ENCODE assay signal across 8 cellular contexts in the genomic region with DNA sequence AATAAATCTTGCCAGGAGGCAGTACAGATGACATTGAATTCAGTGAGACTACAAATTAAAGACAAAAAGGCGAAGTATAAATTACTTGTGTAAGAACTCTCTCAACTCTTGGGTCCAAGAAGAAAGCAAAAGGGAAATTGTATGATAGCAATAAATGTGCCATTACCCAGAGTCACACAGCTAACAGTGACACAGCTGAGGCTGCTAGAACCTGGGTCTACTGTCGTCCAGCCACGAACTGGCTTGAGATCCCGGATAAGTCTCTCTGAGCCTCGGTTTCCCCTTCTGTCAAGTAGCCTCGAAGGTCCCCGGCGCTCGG. TPM values are rescaled to one million over a fixed set of nuclear protein-coding genes. Genes with fewer than 3 reads are reported as not detected.
A peak's percentile ranks its signal among the peaks of the same experiment; 100 is the strongest.
DNase-seq lines count a peak whose midpoint lies in the region; ATAC-seq, FAIRE-seq and TF ChIP-seq lines count a peak whose summit lies in the region.

No MANE protein-coding gene starts in this region.

- no peak overlapping the region for H3K27ac Mint-ChIP-seq in activated CD4-positive, alpha-beta T cell treated with anti-CD3 and anti-CD28 coated beads, Interleukin-2, amount 10 ng/mL, durations not matched to agents 24 days and 14 days
- H3K27ac Mint-ChIP-seq in WTC11, result peak overlapping the region; percentile 32

- intact Hi-C loops in activated CD4-positive, alpha-beta T cell treated with anti-CD3 and anti-CD28 coated beads, Interleukin-2, amount 10 ng/mL, durations not matched to agents 24 days and 14 days (cut with micrococcal nuclease), result loop anchor here (2.0 to 10.0 kb wide), 4 partner anchors 15 to 474 kb away; no protein-coding TSS in a partner anchor

- peaks cover 12% of the 10 kb centered on the region for H3K4me1 Mint-ChIP-seq in activated CD4-positive, alpha-beta T cell treated with anti-CD3 and anti-CD28 coated beads, Interleukin-2, amount 10 ng/mL, durations not matched to agents 24 days and 14 days
- peaks cover 53% of the 10 kb centered on the region for H3K4me1 Mint-ChIP-seq in WTC11

- H3K4me1 ChIP-seq in iPS-18a (ENCODE audit: control insufficient read depth, low read depth, low read length), result peaks cover 36% of the 10 kb centered on the region
- peaks cover 0 to 25% (median 18%) of the 10 kb centered on the region in 5 donors for H3K4me1 ChIP-seq in subcutaneous abdominal adipose tissue (ENCODE audit: control insufficient read depth in 5 of 5, insufficient read depth in 5 of 5, low read length in 5 of 5)

- H3K27ac ChIP-seq in iPS-18a (ENCODE audit: low read length) (no peak overlapping the region), subcutaneous abdominal adipose tissue (ENCODE audit: low read depth, low read length) (peak overlapping the region; percentile 48)

- POLR2A ChIA-PET in WTC11 (lab: Charles Lee), result interaction anchor here (1.0 to 1.3 kb wide), 2 partner anchors 9 to 16 kb away, joined by 3 to 5 read pairs; no protein-coding TSS in a partner anchor

- peak overlapping the region; percentile 88 for H3K4me3 Mint-ChIP-seq in activated CD4-positive, alpha-beta T cell treated with anti-CD3 and anti-CD28 coated beads, Interleukin-2, amount 10 ng/mL, durations not matched to agents 24 days and 14 days
- peak overlapping the region; percentile 65 for H3K4me3 Mint-ChIP-seq in WTC11

- H3K4me3 ChIP-seq in iPS-18a (ENCODE audit: low read length) (peak overlapping the region; percentile 76), subcutaneous abdominal adipose tissue (ENCODE audit: low read depth in 1 of 5, low read length in 5 of 5) (peak overlapping the region; percentile 67 to 85 (median 82))

- no peak overlapping the region for H3K9ac ChIP-seq in iPS-18a (ENCODE audit: low read length)
- peak overlapping the region in 4 of 5 donors; percentile 6 to 56 (median 48) for H3K9ac ChIP-seq in subcutaneous abdominal adipose tissue (ENCODE audit: low read length in 5 of 5)

- H3K27me3 ChIP-seq in iPS-18a (ENCODE audit: control insufficient read depth, insufficient read depth, low read length), result no peaks in the 10 kb centered on the region
- peaks cover 0 to 4% (median 0%) of the 10 kb centered on the region in 5 donors for H3K27me3 ChIP-seq in subcutaneous abdominal adipose tissue (ENCODE audit: control insufficient read depth in 5 of 5, insufficient read depth in 4 of 5, low read length in 5 of 5)

- TF ChIP-seq CTCF in WTC11 (IDR thresholded peaks at IDR 0.05), result no peak

- H3K9me3 ChIP-seq in iPS-18a (ENCODE audit: control insufficient read depth, low read depth, low read length) (no peaks in the 10 kb centered on the region), subcutaneous abdominal adipose tissue (ENCODE audit: control insufficient read depth in 5 of 5, low read length in 5 of 5) (no peaks in the 10 kb centered on the region)

- no peaks in the 10 kb centered on the region for H3K36me3 Mint-ChIP-seq in activated CD4-positive, alpha-beta T cell treated with anti-CD3 and anti-CD28 coated beads, Interleukin-2, amount 10 ng/mL, durations not matched to agents 24 days and 14 days (ENCODE audit: low read depth)
- H3K36me3 Mint-ChIP-seq in WTC11, result no peaks in the 10 kb centered on the region

- no peak for DNase-seq in activated CD4-positive, alpha-beta T cell treated with anti-CD3 and anti-CD28 coated beads, Interleukin-2, amount 10 ng/mL, durations not matched to agents 24 days and 14 days
- DNase-seq in activated CD4-positive, alpha-beta T cell treated with anti-CD3 and anti-CD28 coated beads, Interleukin-2, amount 50 U/mL, for 4 hours, result no peak
- DNase-seq in WTC11 (ENCODE audit: low spot score), result no peak
- no peak for DNase-seq in RCC 7860 (ENCODE audit: low spot score)
- DNase-seq in NCI-H748 treated with DMSO at 0.1 percent for 48 hours (lab: John Stamatoyannopoulos, UW), result no peak
- no peak for DNase-seq in dermis blood vessel endothelial cell

- H3K36me3 ChIP-seq in iPS-18a (ENCODE audit: control insufficient read depth, low read depth, low read length) (peaks cover 6% of the 10 kb centered on the region), subcutaneous abdominal adipose tissue (ENCODE audit: control insufficient read depth in 5 of 5, insufficient read depth in 5 of 5, low read length in 5 of 5) (no peaks in the 10 kb centered on the region)

- ATAC-seq in WTC11, result no peak

- CTCF ChIA-PET in WTC11 (lab: Charles Lee), result interaction anchor here (0.7 to 3.7 kb wide), 15 partner anchors 9 to 470 kb away, joined by 3 to 28 read pairs (median 5); no protein-coding TSS in a partner anchor

- H3K9me3 Mint-ChIP-seq in activated CD4-positive, alpha-beta T cell treated with anti-CD3 and anti-CD28 coated beads, Interleukin-2, amount 10 ng/mL, durations not matched to agents 24 days and 14 days, result no peaks in the 10 kb centered on the region
- H3K9me3 Mint-ChIP-seq in WTC11, result no peaks in the 10 kb centered on the region

- H3K27me3 Mint-ChIP-seq in activated CD4-positive, alpha-beta T cell treated with anti-CD3 and anti-CD28 coated beads, Interleukin-2, amount 10 ng/mL, durations not matched to agents 24 days and 14 days, result peaks cover 66% of the 10 kb centered on the region
- H3K27me3 Mint-ChIP-seq in WTC11 (ENCODE audit: low read depth), result no peaks in the 10 kb centered on the region

- no peak for FAIRE-seq in RCC 7860 (lab: Jason Lieb, UNC)

TF ChIP-seq in WTC11, 78 proteins besides CTCF, POLR2A, EP300 and RAD21:
- TF ChIP-seq EMX1 (CRISPR knock-in tag; IDR thresholded peaks at IDR 0.05) (no peak), CREM (CRISPR knock-in tag; IDR thresholded peaks at IDR 0.05) (no peak), ZNF396 (CRISPR knock-in tag; IDR thresholded peaks at IDR 0.05; ENCODE audit: borderline replicate concordance) (no peak)

RNA-seq across cellular contexts. Expression of gene ROR1, which starts 0.4 kb away (rescaled TPM):
- 0.09 TPM in 1 of 2 replicates, not detected in the other for total RNA-seq in activated CD4-positive, alpha-beta T cell treated with anti-CD3 and anti-CD28 coated beads, Interleukin-2, amount 10 ng/mL, durations not matched to agents 24 days and 14 days
- total RNA-seq in WTC11 (2021) (54.6 to 56.3 TPM (median 55.2 TPM) in 3 replicates), dermis blood vessel endothelial cell (0.17 and 0.84 TPM in 2 replicates)

Comparison
In these comparisons a context has a peak if more than half of its experiments do, and no peak if none do; other contexts are left out.
1. RNA of gene ROR1, which starts 0.4 kb away (total RNA-seq): 54.6 to 56.3 TPM in WTC11; 0.17 to 0.84 TPM in dermis blood vessel endothelial cell and 0.09 TPM in activated CD4-positive, alpha-beta T cell treated with anti-CD3 and anti-CD28 coated beads, Interleukin-2, amount 10 ng/mL, durations not matched to agents 24 days and 14 days; every median in the first group is over 10 times any median in the second.